ENCODE assay signal across 23 cellular contexts in genomic region chr3:171906951-171907676, GRCh38.
DNase-seq lines count a peak whose midpoint lies in the region; ATAC-seq, FAIRE-seq and TF ChIP-seq lines count a peak whose summit lies in the region.
"Had no signal": no experiment of that assay in that cellular context is flagged by ENCODE, and none has a peak within 500 bp of the region (broad histone marks: within the 10 kb centered on the region; RNA-seq: fewer than 3 reads in every experiment).

No MANE protein-coding gene starts in this region.

- H3K4me1 ChIP-seq in right cardiac atrium (ENCODE audit: control insufficient read depth, insufficient read depth, low read length) (no peaks in the 10 kb centered on the region), HepG2 (ENCODE audit: insufficient read depth, low read length) (peaks cover 48% of the 10 kb centered on the region), upper lobe of left lung (no peaks in the 10 kb centered on the region)

- FAIRE-seq in HepG2 (lab: Jason Lieb, UNC) = no peak
- FAIRE-seq: A549, GM12891, GM18507, H1 had no signal

- H3K36me3 ChIP-seq in HepG2 (replicated peaks in 1 of 2; ENCODE audit: control insufficient read depth in 1 of 2, insufficient read depth in 2 of 2, low read length in 2 of 2) = no peaks in the 10 kb centered on the region
- H3K36me3 ChIP-seq in upper lobe of left lung = no peaks in the 10 kb centered on the region

- H3K9me3 ChIP-seq in right cardiac atrium (ENCODE audit: control insufficient read depth, low read length) (no peaks in the 10 kb centered on the region), HepG2 (ENCODE audit: low read length) (peaks cover 13% of the 10 kb centered on the region; the same call in 1 of the 2 replicates), upper lobe of left lung (peaks cover 0 to 14% (median 0%) of the 10 kb centered on the region in 4 donors)
- H3K9me3 ChIP-seq: A549 had no signal

- peak overlapping the region; percentile 1 for H2AFZ ChIP-seq in HepG2 (ENCODE audit: low read length)

- POLR2A ChIA-PET in HepG2 (lab: Yijun Ruan, JAX) = no interaction called here

- 0 out of 2 replicates have a peak overlapping the region, but pooled peaks have one; percentile 36 for H3K4me2 ChIP-seq in HepG2 (ENCODE audit: low read depth, low read length)
- H3K4me2 ChIP-seq: A549 had no signal

- 96% methylated on average over 33 of the region's 33 CpGs for WGBS in right cardiac atrium
- 95% methylated on average over 10 of the region's 33 CpGs for WGBS in HepG2 (ENCODE audit: low lambda C conversion rate)
- WGBS in upper lobe of left lung, 2 donors = 93 to 94% methylated on average over 12 to 29 of the region's 33 CpGs

- DNase-seq in right cardiac atrium (peak in 1 of 3 donors; percentile 52), Right ventricle myocardium inferior (ENCODE audit: missing footprints) (no peak), HepG2 (ENCODE audit: low spot score) (no peak), upper lobe of left lung (peak in 1 of 2 donors; percentile 75), NCI-H774 (lab: John Stamatoyannopoulos, UW) (no peak), Ammon's horn (ENCODE audit: low spot score) (no peak)
- DNase-seq: 8988T; ACHN; AML-193; C1 segment of cervical spinal cord; Calu3; CD4-positive, alpha-beta memory T cell; COR-L47; DMS53; DMS79 treated with DMSO at 0.1 percent for 48 hours; GF-D8; H7; HCEC 1CT had no signal

- intact Hi-C loops in right cardiac atrium (cut with DNase I) = no loop called here
- intact Hi-C loops in Right ventricle myocardium inferior (cut with DNase I) = no loop called here
- intact Hi-C loops in HepG2 (cut with micrococcal nuclease; ENCODE audit: unreplicated experiment) = no loop called here

- TF ChIP-seq CTCF in HepG2 (CRISPR knock-in tag; IDR thresholded peaks at IDR 0.05) = no peak
- TF ChIP-seq CTCF in upper lobe of left lung (IDR thresholded peaks at IDR 0.05) = no peak

- no peak for TF ChIP-seq EP300 in HepG2 (IDR thresholded peaks at IDR 0.05; ENCODE audit: low read depth in 2 of 2, low read length in 2 of 2)
- TF ChIP-seq EP300 in HepG2 (CRISPR knock-in tag; IDR thresholded peaks at IDR 0.05; ENCODE audit: borderline replicate concordance) = no peak
- no peak for TF ChIP-seq EP300 in upper lobe of left lung (IDR thresholded peaks at IDR 0.05)

- H3K9ac ChIP-seq in HepG2 (ENCODE audit: insufficient read depth, low read depth, low read length) = no peak overlapping the region

- no peaks in the 10 kb centered on the region for H3K27me3 ChIP-seq in right cardiac atrium (ENCODE audit: control insufficient read depth, insufficient read depth)
- H3K27me3 ChIP-seq in HepG2 (ENCODE audit: control insufficient read depth in 1 of 2, insufficient read depth in 2 of 2, low read length in 2 of 2) = no peaks in the 10 kb centered on the region
- no peaks in the 10 kb centered on the region for H3K27me3 ChIP-seq in upper lobe of left lung

- in situ Hi-C loops in HepG2 (cut with HindIII; ENCODE audit: extremely low pct_ligation_motif_present, low pct_unique_long_range_greater_than_20kb) = no loop called here

- no peak overlapping the region for H3K4me3 ChIP-seq in right cardiac atrium (ENCODE audit: low read length)
- H3K4me3 ChIP-seq in HepG2 (replicated peaks in 1 of 3; ENCODE audit: insufficient read depth in 1 of 3, low read depth in 2 of 3, low read length in 3 of 3) = no peak overlapping the region
- no peak overlapping the region for H3K4me3 ChIP-seq in upper lobe of left lung
- H3K4me3 ChIP-seq: A549 had no signal

- TF ChIP-seq RAD21 in HepG2 (CRISPR knock-in tag; IDR thresholded peaks at IDR 0.05) = no peak

- BruUV-seq in HepG2 (replicated peaks; lab: Mats Ljungman, UMichigan) = no TSS peak

- H3K79me2 ChIP-seq in HepG2 (ENCODE audit: insufficient read depth, low read length) = no peaks in the 10 kb centered on the region

- no peak overlapping the region for H3K27ac ChIP-seq in right cardiac atrium (ENCODE audit: low read length)
- peak overlapping the region; percentile 40 for H3K27ac ChIP-seq in HepG2 (ENCODE audit: extremely low read length, insufficient read depth, low read length)
- no peak overlapping the region for H3K27ac ChIP-seq in upper lobe of left lung
- H3K27ac ChIP-seq: A549 had no signal

- peak; percentile 26 to 39 for ATAC-seq in right cardiac atrium
- ATAC-seq in Right ventricle myocardium inferior = no peak
- ATAC-seq in HepG2 = no peak
- peak; percentile 26 to 28 for ATAC-seq in upper lobe of left lung (ENCODE audit: low FRiP score in 2 of 2)
- no peak for ATAC-seq in GM21717 (IDR thresholded peaks at IDR 0.05; ENCODE audit: unreplicated experiment)
- ATAC-seq: A549 had no signal

- TF ChIP-seq POLR2A in HepG2 (IDR thresholded peaks at IDR 0.05; ENCODE audit: insufficient read depth in 1 of 2, low read depth in 2 of 2, low read length in 2 of 2) (no peak), upper lobe of left lung (IDR thresholded peaks at IDR 0.05) (no peak)

- CTCF ChIA-PET in HepG2 (lab: Yijun Ruan, JAX; ENCODE audit: low intra/inter-chr PET ratio, low total read pairs) = no interaction called here

- H4K20me1 ChIP-seq in HepG2 (ENCODE audit: insufficient read depth, low read length) = no peaks in the 10 kb centered on the region

TF ChIP-seq in HepG2, 621 proteins besides CTCF, POLR2A, EP300 and RAD21 (continues in another document):
- TF ChIP-seq ZNF850 (CRISPR knock-in tag; conservative IDR thresholded peaks at IDR 0.05) (peak; percentile 100), REL (CRISPR knock-in tag; conservative IDR thresholded peaks at IDR 0.05) (no peak), ZNF275 (CRISPR knock-in tag; IDR thresholded peaks at IDR 0.05; ENCODE audit: borderline replicate concordance) (no peak), TBL1XR1 (IDR thresholded peaks at IDR 0.05; ENCODE audit: borderline replicate concordance, low read length, partially characterized antibody) (no peak), SP140L (CRISPR knock-in tag; IDR thresholded peaks at IDR 0.05; ENCODE audit: borderline replicate concordance) (no peak), CREB3 (CRISPR knock-in tag; IDR thresholded peaks at IDR 0.05) (no peak), DNMT1 (CRISPR knock-in tag; IDR thresholded peaks at IDR 0.05) (0 out of 2 replicates have a peak, but pooled peaks have one; percentile 65), FOXK1 (CRISPR knock-in tag; IDR thresholded peaks at IDR 0.05; ENCODE audit: borderline replicate concordance, low read depth) (no peak), AHR (CRISPR knock-in tag; IDR thresholded peaks at IDR 0.05) (no peak), ZSCAN21 (CRISPR knock-in tag; IDR thresholded peaks at IDR 0.05; ENCODE audit: borderline replicate concordance) (0 out of 2 replicates have a peak, but pooled peaks have one; percentile 27), RARG (CRISPR knock-in tag; IDR thresholded peaks at IDR 0.05; ENCODE audit: low read depth) (no peak), ZNF670 (CRISPR knock-in tag; IDR thresholded peaks at IDR 0.05; ENCODE audit: borderline replicate concordance) (no peak), TEF (CRISPR knock-in tag; IDR thresholded peaks at IDR 0.05) (no peak), ZNF124 (CRISPR knock-in tag; IDR thresholded peaks at IDR 0.05) (no peak), HHEX (CRISPR knock-in tag; IDR thresholded peaks at IDR 0.05) (no peak), ZNF766 (CRISPR knock-in tag; IDR thresholded peaks at IDR 0.05; ENCODE audit: borderline replicate concordance) (no peak), ZNF546 (CRISPR knock-in tag; conservative IDR thresholded peaks at IDR 0.05) (no peak), SP5 (CRISPR knock-in tag; IDR thresholded peaks at IDR 0.05; ENCODE audit: borderline replicate concordance, low read depth) (no peak)
- TF ChIP-seq, protein P1, sequence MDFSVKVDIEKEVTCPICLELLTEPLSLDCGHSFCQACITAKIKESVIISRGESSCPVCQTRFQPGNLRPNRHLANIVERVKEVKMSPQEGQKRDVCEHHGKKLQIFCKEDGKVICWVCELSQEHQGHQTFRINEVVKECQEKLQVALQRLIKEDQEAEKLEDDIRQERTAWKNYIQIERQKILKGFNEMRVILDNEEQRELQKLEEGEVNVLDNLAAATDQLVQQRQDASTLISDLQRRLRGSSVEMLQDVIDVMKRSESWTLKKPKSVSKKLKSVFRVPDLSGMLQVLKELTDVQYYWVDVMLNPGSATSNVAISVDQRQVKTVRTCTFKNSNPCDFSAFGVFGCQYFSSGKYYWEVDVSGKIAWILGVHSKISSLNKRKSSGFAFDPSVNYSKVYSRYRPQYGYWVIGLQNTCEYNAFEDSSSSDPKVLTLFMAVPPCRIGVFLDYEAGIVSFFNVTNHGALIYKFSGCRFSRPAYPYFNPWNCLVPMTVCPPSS (IDR thresholded peaks at IDR 0.05) = no peak

Comparison
In these comparisons a context has a peak if more than half of its experiments do, and no peak if none do; other contexts are left out.
1. ATAC-seq: peak in right cardiac atrium (2 of 2) and upper lobe of left lung (2 of 2); none in Right ventricle myocardium inferior (single experiment), HepG2 (single experiment) and GM21717 (single experiment).